ENCODE assay signal across 14 cellular contexts in the genomic region with DNA sequence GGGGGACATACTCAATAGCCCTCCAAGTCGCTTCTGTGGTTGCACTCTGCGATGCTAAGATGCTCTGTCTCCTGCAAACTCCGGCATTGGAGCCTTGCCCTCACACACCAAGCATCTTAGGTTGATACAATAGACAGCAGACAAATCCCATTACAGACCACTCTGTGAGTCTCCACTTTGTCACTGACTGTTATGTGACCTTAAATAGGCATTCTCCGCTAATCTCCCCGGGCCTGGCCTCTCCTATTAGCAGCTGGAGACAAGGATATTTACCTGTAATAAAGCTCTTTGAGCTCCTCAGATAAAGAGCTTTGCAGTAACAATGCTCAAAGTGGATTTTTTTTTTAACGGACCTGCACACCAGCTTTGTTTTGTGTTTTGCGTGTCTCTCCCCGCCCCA.
"Had no signal": no experiment of that assay in that cellular context is flagged by ENCODE, and none has a peak within 500 bp of the region (broad histone marks: within the 10 kb centered on the region; RNA-seq: fewer than 3 reads in every experiment).

No MANE protein-coding gene starts in this region.

- H3K9ac ChIP-seq: parathyroid adenoma had no signal

- H3K4me3 ChIP-seq: coronary artery, gastrocnemius medialis, heart right ventricle, thyroid gland, vagina had no signal

- H2AFZ ChIP-seq: parathyroid adenoma had no signal

- H3K27ac ChIP-seq: coronary artery, gastrocnemius medialis, heart right ventricle, parathyroid adenoma, thyroid gland, vagina, VCaP had no signal

- H3K9me3 ChIP-seq: gastrocnemius medialis, thyroid gland, vagina had no signal

- H3K79me2 ChIP-seq: parathyroid adenoma had no signal

- DNase-seq: activated CD4-positive, alpha-beta T cell treated with anti-CD3 and anti-CD28 coated beads, Interleukin-2, amount 10 ng/mL, durations not matched to agents 24 days and 14 days; activated naive CD4-positive, alpha-beta T cell treated with Interleukin-2 at 50 U/mL for 16 hours; central memory CD4-positive, alpha-beta T cell; effector CD8-positive, alpha-beta T cell; gastrocnemius medialis; heart right ventricle; kidney; left ventricle myocardium superior; retina; thyroid gland had no signal

- H3K27me3 ChIP-seq: gastrocnemius medialis, thyroid gland, vagina had no signal

- H3K36me3 ChIP-seq: gastrocnemius medialis, heart right ventricle, thyroid gland, vagina had no signal
